ENCODE assay signal across 1 cellular context in genomic region chr14:22918519-22918808, GRCh38.
TF ChIP-seq lines count a peak whose summit lies in the region.

No MANE protein-coding gene starts in this region.

TF ChIP-seq in GM12878, 131 proteins besides CTCF, POLR2A, EP300 and RAD21:
- TF ChIP-seq KLF5 (IDR thresholded peaks at IDR 0.05; ENCODE audit: partially characterized antibody) (no peak), PAX5 (IDR thresholded peaks at IDR 0.05; ENCODE audit: borderline replicate concordance, low read depth, low read length) (peak; percentile 85; the same call in 1 of the 2 replicates), BCLAF1 (IDR thresholded peaks at IDR 0.05) (no peak), RUNX3 (IDR thresholded peaks at IDR 0.05; ENCODE audit: low read length) (peak; percentile 3; the same call in 1 of the 2 replicates)
